In genomic region chr3:72144773-72145505, GRCh38 we compare ENCODE assay signal across 9 cellular contexts.
A peak's percentile ranks its signal among the peaks of the same experiment; 100 is the strongest.
DNase-seq lines count a peak whose midpoint lies in the region; TF ChIP-seq lines count a peak whose summit lies in the region.
"Had no signal": no experiment of that assay in that cellular context is flagged by ENCODE, and none has a peak within 500 bp of the region (broad histone marks: within the 10 kb centered on the region; RNA-seq: fewer than 3 reads in every experiment).

No MANE protein-coding gene starts in this region.

- H3K27me3 ChIP-seq in stomach, result no peaks in the 10 kb centered on the region
- H3K27me3 ChIP-seq: upper lobe of left lung had no signal

- no peak for TF ChIP-seq EP300 in stomach (IDR thresholded peaks at IDR 0.05)

- no peak overlapping the region for H3K27ac ChIP-seq in stomach
- H3K27ac ChIP-seq: upper lobe of left lung had no signal

- H3K4me1 ChIP-seq in stomach, result peaks cover 0 to 14% (median 0%) of the 10 kb centered on the region in 4 donors

- H3K4me3 ChIP-seq in stomach, result no peak overlapping the region
- H3K4me3 ChIP-seq: upper lobe of left lung had no signal

- no peak for TF ChIP-seq CTCF in stomach (IDR thresholded peaks at IDR 0.05)

- intact Hi-C loops in stomach (cut with DNase I; ENCODE audit: low total_unique reads), result no loop called here

- H3K9me3 ChIP-seq in stomach, result no peaks in the 10 kb centered on the region
- H3K9me3 ChIP-seq: upper lobe of left lung had no signal

- DNase-seq in stimulated activated CD4-positive, alpha-beta T cell treated with anti-CD3 and anti-CD28 coated beads, Interleukin-15, amount 100 ng/mL, for 24 hours, result peak; percentile 29
- no peak for DNase-seq in stimulated activated CD4-positive, alpha-beta T cell treated with anti-CD3 and anti-CD28 coated beads, Interleukin-1b, Interleukin-23, amount 100 ng/mL, for 48 hours
- peak; percentile 9 for DNase-seq in HuH-7 (ENCODE audit: low spot score)
- DNase-seq in germinal center (ENCODE audit: low spot score), result peak; percentile 63
- DNase-seq in stimulated activated naive CD4-positive, alpha-beta T cell treated with Interleukin-2 at 50 U/mL for 16 hours (lab: John Stamatoyannopoulos, UW), result no peak
- no peak for DNase-seq in LoVo (ENCODE audit: low spot score)
- no peak for DNase-seq in stomach
- no peak for DNase-seq in activated CD4-positive, CD25-positive, alpha-beta regulatory T cell treated with anti-CD3 and anti-CD28 coated beads, Interleukin-2, amount 50 U/mL, for 72 hours
- DNase-seq: upper lobe of left lung had no signal

- WGBS in stomach, 5 donors, result 37 to 60% (median 44%) methylated on average over 10 of the region's 10 CpGs

- no peak for TF ChIP-seq POLR2A in stomach (IDR thresholded peaks at IDR 0.05)

- no peaks in the 10 kb centered on the region for H3K36me3 ChIP-seq in stomach
- H3K36me3 ChIP-seq: upper lobe of left lung had no signal

Comparison
In these comparisons a context has a peak if more than half of its experiments do, and no peak if none do; other contexts are left out.
1. DNase-seq: peak in stimulated activated CD4-positive, alpha-beta T cell treated with anti-CD3 and anti-CD28 coated beads, Interleukin-15, amount 100 ng/mL, for 24 hours (single experiment), HuH-7 (single experiment) and germinal center (single experiment); none in stimulated activated CD4-positive, alpha-beta T cell treated with anti-CD3 and anti-CD28 coated beads, Interleukin-1b, Interleukin-23, amount 100 ng/mL, for 48 hours (single experiment), stimulated activated naive CD4-positive, alpha-beta T cell treated with Interleukin-2 at 50 U/mL for 16 hours (single experiment), LoVo (single experiment), stomach (single experiment) and activated CD4-positive, CD25-positive, alpha-beta regulatory T cell treated with anti-CD3 and anti-CD28 coated beads, Interleukin-2, amount 50 U/mL, for 72 hours (single experiment).